Comparison of ENCODE assay signal across 8 cellular contexts in the genomic region with DNA sequence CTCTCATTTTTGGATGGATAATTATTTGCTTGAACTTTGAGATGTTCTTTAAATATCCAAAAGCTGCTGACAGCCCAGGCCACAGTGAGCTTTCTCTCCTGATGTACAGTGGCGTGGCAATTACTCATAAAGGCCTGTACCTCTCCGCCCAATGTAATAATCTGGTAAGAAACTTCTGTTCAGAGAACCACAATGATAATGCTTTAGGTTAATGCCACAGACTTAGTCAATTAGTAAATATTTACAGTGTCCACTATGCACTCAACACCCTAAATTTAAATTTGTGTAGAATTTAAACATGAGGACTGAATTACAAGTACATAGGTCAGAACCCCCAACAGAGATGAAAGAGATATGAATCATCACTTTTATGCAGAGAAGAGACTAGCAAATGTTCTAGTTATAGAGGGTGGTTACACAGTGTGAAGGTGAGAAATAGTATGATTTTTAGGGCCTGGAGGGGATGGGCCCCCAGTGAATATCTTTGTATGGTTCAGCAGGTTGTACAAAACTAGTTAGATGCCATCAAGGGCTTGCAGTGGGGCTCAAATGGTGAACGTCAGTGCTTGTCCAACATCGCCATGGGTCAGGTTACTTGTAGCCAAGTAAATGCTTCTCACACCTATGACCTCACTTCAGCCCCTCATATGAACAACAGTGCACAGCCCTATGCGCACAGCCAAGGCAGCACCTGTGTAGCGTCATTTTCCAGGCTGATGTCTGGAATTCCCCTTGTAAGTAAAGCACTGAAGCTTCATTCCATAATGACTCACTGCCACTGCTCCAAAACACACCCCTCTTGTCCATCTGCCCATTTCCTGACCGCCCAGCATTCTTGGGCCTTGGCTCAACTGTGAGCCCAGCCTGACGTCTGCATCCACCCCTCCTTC. TPM values are rescaled to one million over a fixed set of nuclear protein-coding genes. Genes with fewer than 3 reads are reported as not detected.
DNase-seq lines count a peak whose midpoint lies in the region; ATAC-seq, FAIRE-seq and TF ChIP-seq lines count a peak whose summit lies in the region.

No MANE protein-coding gene starts in this region.

- no peaks in the 10 kb centered on the region for H3K27me3 Mint-ChIP-seq in natural killer cell (ENCODE audit: low read depth in 2 of 2)

- no peak overlapping the region for H3K4me2 ChIP-seq in H1 (ENCODE audit: insufficient read depth in 1 of 2, low read depth in 2 of 2, low read length in 2 of 2)

- no peaks in the 10 kb centered on the region for H3K4me1 ChIP-seq in H1 (replicated peaks in 1 of 4; ENCODE audit: control insufficient read depth in 3 of 4, insufficient read depth in 4 of 4, low read length in 3 of 4)

- no peak overlapping the region for H3K18ac ChIP-seq in H1 (ENCODE audit: extremely low read depth, low read length)

- FAIRE-seq in H1 (lab: Jason Lieb, UNC): no peak

- WGBS in H1 (ENCODE audit: extremely low coverage in 1 of 2, insufficient coverage in 1 of 2, insufficient read length in 1 of 2, insufficient replicate concordance in 2 of 2, low coverage in 1 of 2, low lambda C conversion rate in 2 of 2, missing lambda C conversion rate in 1 of 2), 2 experiments: 94% methylated on average over 8 of the region's 8 CpGs; no CpG with 5 or more reads in 1 of the 2 experiments

- H4K5ac ChIP-seq in H1 (ENCODE audit: insufficient read length, low read depth, low read length): no peak overlapping the region

- peak overlapping the region; percentile 19 to 89 for H3K27ac Mint-ChIP-seq in natural killer cell

- H3K23me2 ChIP-seq in H1 (ENCODE audit: low read depth, low read length): no peaks in the 10 kb centered on the region

- H3K4me1 Mint-ChIP-seq in natural killer cell: peaks cover 48 to 53% of the 10 kb centered on the region in 2 donors

- H3K4me3 ChIP-seq in AG09309 (ENCODE audit: control insufficient read depth, low read depth, low read length): no peak overlapping the region
- no peak overlapping the region for H3K4me3 ChIP-seq in H1 (ENCODE audit: extremely low read depth in 1 of 4, insufficient read depth in 2 of 4, low read depth in 3 of 4, low read length in 4 of 4)

- no peak overlapping the region for H3K14ac ChIP-seq in H1 (ENCODE audit: insufficient read length)

- no peak overlapping the region; the same call in 1 of the 2 replicates for H4K8ac ChIP-seq in H1 (ENCODE audit: extremely low read depth, insufficient read depth, low read length)

- no peak overlapping the region for H3K4ac ChIP-seq in H1 (replicated peaks; ENCODE audit: insufficient read length, low read depth, low read length)

- no peak overlapping the region; a peak in 1 of 7 replicates for H3K9ac ChIP-seq in H1 (replicated peaks in 1 of 4; ENCODE audit: extremely low read depth in 1 of 4, low read depth in 3 of 4, low read length in 3 of 4)

- POLR2A ChIA-PET in H1 (lab: Charles Lee; ENCODE audit: partially characterized antibody): interaction anchor here (0.6 to 2.1 kb wide), 3 partner anchors 11 to 156 kb away, joined by 3 to 7 read pairs (median 4); no protein-coding TSS in a partner anchor

- intact Hi-C loops in natural killer cell (cut with micrococcal nuclease): loop anchor here (1.0 to 10.0 kb wide), 2 partner anchors 29 to 73 kb away; no protein-coding TSS in a partner anchor

- no peak overlapping the region for H2BK5ac ChIP-seq in H1 (ENCODE audit: low read depth, low read length)

- no peaks in the 10 kb centered on the region for H3K79me1 ChIP-seq in H1 (ENCODE audit: low read depth, low read length)

- peak overlapping the region; percentile 68 for H3K4me3 Mint-ChIP-seq in natural killer cell

- no peak overlapping the region for H2BK20ac ChIP-seq in H1 (ENCODE audit: low read length)

- H3K56ac ChIP-seq in H1 (replicated peaks; ENCODE audit: insufficient read length, low read depth, low read length): no peak overlapping the region

- no peak for TF ChIP-seq POLR2A in H1 (IDR thresholded peaks at IDR 0.05; ENCODE audit: control extremely low read depth in 1 of 2, low read depth in 2 of 2, low read length in 2 of 2)

- H2AK5ac ChIP-seq in H1 (ENCODE audit: low read depth, low read length): no peak overlapping the region

- peak; percentile 84 to 92 (median 86) for ATAC-seq in natural killer cell
- ATAC-seq in GM18498 (IDR thresholded peaks at IDR 0.05; ENCODE audit: unreplicated experiment): no peak
- no peak for ATAC-seq in HG03196 (IDR thresholded peaks at IDR 0.05; ENCODE audit: unreplicated experiment)

- no peaks in the 10 kb centered on the region for H3K36me3 ChIP-seq in H1 (ENCODE audit: control insufficient read depth in 2 of 4, insufficient read depth in 4 of 4, low read length in 3 of 4)

- CTCF ChIA-PET in H1 (lab: Charles Lee; ENCODE audit: partially characterized antibody): interaction anchor here (0.6 to 3.4 kb wide), 11 partner anchors 10 to 142 kb away, joined by 3 to 24 read pairs (median 4); a partner anchor contains a TSS

- H3K9me3 ChIP-seq in H1 (ENCODE audit: insufficient read depth in 2 of 2, low read depth in 1 of 2, low read length in 1 of 2): no peaks in the 10 kb centered on the region

- H3K79me2 ChIP-seq in H1 (ENCODE audit: control insufficient read depth in 1 of 2, insufficient read depth in 2 of 2, low read length in 2 of 2): no peaks in the 10 kb centered on the region; a peak in 1 of 4 replicates

- no peak overlapping the region for H4K91ac ChIP-seq in H1 (replicated peaks; ENCODE audit: insufficient read length, low read length)

- no peak for TF ChIP-seq CTCF in AG09309 (IDR thresholded peaks at IDR 0.05; ENCODE audit: control insufficient read depth, insufficient read depth, low read depth, low read length, missing control alignments)
- no peak for TF ChIP-seq CTCF in H1 (IDR thresholded peaks at IDR 0.05; ENCODE audit: control extremely low read depth in 1 of 3, insufficient read depth in 1 of 3, low read depth in 1 of 3, low read length in 3 of 3)
- no peak for TF ChIP-seq CTCF in natural killer cell (IDR thresholded peaks at IDR 0.05)

- no peaks in the 10 kb centered on the region for H3K27me3 ChIP-seq in H1 (replicated peaks in 1 of 4; ENCODE audit: control insufficient read depth in 3 of 4, extremely low read depth in 1 of 4, insufficient read depth in 3 of 4, low read length in 3 of 4)

- peak; percentile 86 for DNase-seq in AG09309 (ENCODE audit: low read depth)
- peak; percentile 93 for DNase-seq in LoVo (ENCODE audit: low spot score)
- DNase-seq in H1 (ENCODE audit: low read depth in 1 of 2, low spot score in 2 of 2): no peak
- DNase-seq in natural killer cell: no peak
- no peak for DNase-seq in NCI-H526 treated with DMSO at 0.1 percent for 48 hours (lab: John Stamatoyannopoulos, UW)
- no peak for DNase-seq in NCI-H526 (lab: John Stamatoyannopoulos, UW)

- H3K27ac ChIP-seq in H1 (ENCODE audit: low read depth, low read length): no peak overlapping the region

- TF ChIP-seq EP300 in H1 (IDR thresholded peaks at IDR 0.05; ENCODE audit: borderline replicate concordance in 1 of 2, low read depth in 2 of 2, low read length in 2 of 2): no peak

- no peak for TF ChIP-seq RAD21 in H1 (IDR thresholded peaks at IDR 0.05 in 1 of 2, conservative IDR thresholded peaks at IDR 0.05 in 1 of 2; ENCODE audit: low read depth in 2 of 2, low read length in 2 of 2)

- H3K36me3 Mint-ChIP-seq in natural killer cell: no peaks in the 10 kb centered on the region

- H3K9me3 Mint-ChIP-seq in natural killer cell: no peaks in the 10 kb centered on the region

- 0 out of 2 replicates have a peak overlapping the region, but pooled peaks have one; percentile 22 for H2BK12ac ChIP-seq in H1 (ENCODE audit: low read depth, low read length)

- no peak overlapping the region for H2BK15ac ChIP-seq in H1 (ENCODE audit: low read length)

- no peaks in the 10 kb centered on the region for H4K20me1 ChIP-seq in H1 (replicated peaks in 1 of 2; ENCODE audit: control insufficient read depth in 1 of 2, insufficient read depth in 2 of 2, low read length in 2 of 2)

- H3K23ac ChIP-seq in H1 (ENCODE audit: insufficient read length): no peak overlapping the region

- H2BK120ac ChIP-seq in H1 (replicated peaks; ENCODE audit: low read depth, low read length): no peak overlapping the region

- H2AFZ ChIP-seq in H1 (ENCODE audit: low read length): no peak overlapping the region

TF ChIP-seq in H1, 55 proteins besides CTCF, POLR2A, EP300 and RAD21 (continues in another document):
- TF ChIP-seq SIRT6 (IDR thresholded peaks at IDR 0.05; ENCODE audit: low read length) (no peak), CBX8 (IDR thresholded peaks at IDR 0.05; ENCODE audit: borderline replicate concordance, low read depth, low read length) (no peak), SIN3A (conservative IDR thresholded peaks at IDR 0.05 in 1 of 2, IDR thresholded peaks at IDR 0.05 in 1 of 2; ENCODE audit: low read depth in 1 of 2, low read length in 2 of 2) (no peak), TCF12 (IDR thresholded peaks at IDR 0.05; ENCODE audit: low read depth, low read length) (no peak), RFX5 (IDR thresholded peaks at IDR 0.05; ENCODE audit: borderline replicate concordance, low read depth, low read length) (no peak), JUND (IDR thresholded peaks at IDR 0.05; ENCODE audit: low read length) (no peak), CEBPB (IDR thresholded peaks at IDR 0.05; ENCODE audit: low read depth, low read length) (no peak), RBBP5 (IDR thresholded peaks at IDR 0.05; ENCODE audit: borderline replicate concordance, low read depth, low read length) (no peak), PHF8 (conservative IDR thresholded peaks at IDR 0.05; ENCODE audit: low read depth, low read length) (no peak), ZNF274 (IDR thresholded peaks at IDR 0.05; ENCODE audit: borderline replicate concordance, extremely low read depth, low read length) (no peak), TAF7 (optimal IDR thresholded peaks at IDR 0.05; ENCODE audit: borderline replicate concordance, low read depth, low read length) (no peak), TBP (IDR thresholded peaks at IDR 0.05; ENCODE audit: low read depth, low read length) (no peak), POLR2AphosphoS5 (IDR thresholded peaks at IDR 0.05; ENCODE audit: low read depth, low read length) (no peak), BACH1 (IDR thresholded peaks at IDR 0.05; ENCODE audit: low read length) (no peak), EGR1 (IDR thresholded peaks at IDR 0.05; ENCODE audit: borderline replicate concordance, low read depth, low read length) (no peak), KDM5A (IDR thresholded peaks at IDR 0.05; ENCODE audit: low read length) (no peak)

RNA-seq across cellular contexts. Expression of a gene that starts 13.3 kb away (rescaled TPM):
- total RNA-seq in H1 (2021; fragmentation: NEBNext Ultra II Directional; extraction: Animal tissue kit (Norgen Biotek cat#: 25700)): 23.7 and 27.6 TPM in 2 replicates
- polyA plus RNA-seq in H1 (2011; rRNA removed): 9.1 and 9.7 TPM in 2 replicates
- 11.2 TPM for polyA plus RNA-seq in H1 (2011; cell fraction: cytosol; rRNA removed)
- polyA plus RNA-seq in H1 (2011; cell fraction: nucleus; rRNA removed): 16.6 TPM
- 9.4 to 15.8 TPM (median 15.5 TPM) in 4 replicates for polyA plus RNA-seq in H1 (2012, experiment 1 of 2)
- polyA plus RNA-seq in H1 (2012, experiment 2 of 2): 1.7 TPM
- 13.6 TPM for polyA plus RNA-seq in H1 (2013, experiment 1 of 2)
- polyA plus RNA-seq in H1 (2013, experiment 2 of 2): 16.3 TPM
- 78.4 and 110 TPM in 2 replicates for polyA minus RNA-seq in H1 (2011; rRNA and poly(A)+ RNA removed)
- 11.8 TPM for polyA minus RNA-seq in H1 (2011; cell fraction: cytosol; rRNA and poly(A)+ RNA removed)
- 26.8 TPM for polyA minus RNA-seq in H1 (2011; cell fraction: nucleus; rRNA and poly(A)+ RNA removed)
- 100 to 1,000 TPM; 187 to 236 (median 191) TPM for total RNA-seq in natural killer cell

Comparison
In these comparisons a context has a peak if more than half of its experiments do, and no peak if none do; other contexts are left out.
1. DNase-seq: peak in AG09309 (single experiment) and LoVo (single experiment); none in H1 (0 of 2), natural killer cell (single experiment), NCI-H526 treated with DMSO at 0.1 percent for 48 hours (single experiment) and NCI-H526 (0 of 2).
2. ATAC-seq: peak in natural killer cell (3 of 3); none in GM18498 (single experiment) and HG03196 (single experiment).